ENCODE assay signal across 8 cellular contexts in genomic region chr1:107935396-107936064, GRCh38.
DNase-seq lines count a peak whose midpoint lies in the region; ATAC-seq lines count a peak whose summit lies in the region.

No MANE protein-coding gene starts in this region.

- ATAC-seq in GM18520 (IDR thresholded peaks at IDR 0.05; ENCODE audit: unreplicated experiment) (peak; percentile 92), HG02571 (IDR thresholded peaks at IDR 0.05; ENCODE audit: unreplicated experiment) (peak; percentile 86)

- DNase-seq in MV-4-11 (lab: John Stamatoyannopoulos, UW): peak; percentile 10
- DNase-seq in epithelial cell of prostate (ENCODE audit: low read depth, low spot score): no peak
- DNase-seq in HUDEP-2 (lab: John Stamatoyannopoulos, UW; ENCODE audit: unreplicated experiment in 76 of 76): no peak
- no peak for DNase-seq in NCI-H1417 (lab: John Stamatoyannopoulos, UW)
- DNase-seq in GM03348 (ENCODE audit: low spot score): no peak
- no peak for DNase-seq in NCI-H510A (lab: John Stamatoyannopoulos, UW)

- peak overlapping the region; percentile 64 for H3K27ac ChIP-seq in epithelial cell of prostate
